7 cellular contexts compared by ENCODE assay signal in the genomic region with DNA sequence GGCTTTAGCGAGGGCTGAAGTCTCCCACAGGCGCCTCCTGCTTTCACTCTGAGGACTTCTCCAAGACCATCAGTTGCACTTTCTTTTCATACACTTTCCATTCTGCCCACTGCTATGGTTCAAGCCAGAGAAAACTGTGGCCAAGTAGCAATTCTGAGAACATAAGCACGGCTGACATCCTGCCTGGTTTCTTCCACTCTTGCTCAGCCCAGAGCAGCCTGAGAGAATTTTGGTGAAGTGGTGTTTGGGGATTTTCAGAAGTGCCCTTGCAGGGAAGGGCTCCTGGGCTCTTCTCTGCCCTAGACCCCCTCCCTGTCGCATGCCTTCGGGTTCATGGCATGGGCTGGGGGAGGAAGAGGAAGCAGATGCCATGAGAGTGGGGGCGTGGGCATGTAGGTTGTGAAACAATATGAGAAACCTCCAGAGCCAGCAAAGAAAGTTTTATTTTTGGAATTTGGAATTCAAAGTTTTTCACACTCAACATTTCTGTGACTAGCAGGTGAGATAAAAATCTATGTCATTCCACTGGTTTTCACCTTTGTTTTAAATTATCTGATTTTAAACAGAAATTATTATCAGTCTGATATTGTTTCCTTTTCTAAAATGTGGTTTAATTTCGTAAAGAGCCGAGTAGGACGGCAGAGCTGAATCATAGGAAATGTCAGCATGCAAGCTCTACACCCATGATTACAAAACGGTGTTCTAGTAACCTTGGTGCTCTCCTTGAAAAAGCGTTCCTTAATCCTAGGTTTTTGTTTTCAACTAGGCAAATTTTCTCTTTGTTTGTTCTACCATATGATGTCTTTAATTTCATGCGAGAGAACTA. TPM values are rescaled to one million over a fixed set of nuclear protein-coding genes. Genes with fewer than 3 reads are reported as not detected.
DNase-seq lines count a peak whose midpoint lies in the region; ATAC-seq lines count a peak whose summit lies in the region.

No MANE protein-coding gene starts in this region.

- ATAC-seq in GM19455 (IDR thresholded peaks at IDR 0.05; ENCODE audit: unreplicated experiment) (no peak), HG03039 (IDR thresholded peaks at IDR 0.05; ENCODE audit: unreplicated experiment) (no peak)

- DNase-seq in NOMO-1 treated with DMSO at 0.1 percent for 48 hours (lab: John Stamatoyannopoulos, UW; ENCODE audit: unreplicated experiment) (peak; percentile 80), mucosa of gallbladder (ENCODE audit: low spot score) (peak; percentile 20), kidney tubule cell (ENCODE audit: low spot score) (no peak)
- peak; percentile 0 for DNase-seq in activated effector memory CD4-positive, alpha-beta T cell treated with Interleukin-2 at 50 U/mL for 16 hours

- peaks cover 3 to 26% (median 25%) of the 10 kb centered on the region in 5 donors for H3K4me1 ChIP-seq in subcutaneous abdominal adipose tissue (ENCODE audit: control insufficient read depth in 5 of 5, insufficient read depth in 5 of 5, low read length in 5 of 5)

- no peak overlapping the region for H3K9ac ChIP-seq in subcutaneous abdominal adipose tissue (ENCODE audit: low read length in 5 of 5)

- no peaks in the 10 kb centered on the region for H3K36me3 ChIP-seq in subcutaneous abdominal adipose tissue (ENCODE audit: control insufficient read depth in 5 of 5, insufficient read depth in 5 of 5, low read length in 5 of 5)

- peak overlapping the region in 1 of 5 donors; percentile 4 for H3K4me3 ChIP-seq in subcutaneous abdominal adipose tissue (ENCODE audit: low read depth in 1 of 5, low read length in 5 of 5)

- H3K9me3 ChIP-seq in subcutaneous abdominal adipose tissue (ENCODE audit: control insufficient read depth in 5 of 5, low read length in 5 of 5), result peaks cover 0 to 22% (median 4%) of the 10 kb centered on the region in 5 donors

- H3K27me3 ChIP-seq in subcutaneous abdominal adipose tissue (ENCODE audit: control insufficient read depth in 5 of 5, insufficient read depth in 4 of 5, low read length in 5 of 5), result no peaks in the 10 kb centered on the region

- H3K27ac ChIP-seq in subcutaneous abdominal adipose tissue (ENCODE audit: low read depth, low read length), result peak overlapping the region; percentile 7

RNA-seq across cellular contexts. Expression of a gene that starts 27.8 kb away (rescaled TPM):
- total RNA-seq in mucosa of gallbladder, result 2.8 TPM
